ENCODE assay signal across 18 cellular contexts in the genomic region with DNA sequence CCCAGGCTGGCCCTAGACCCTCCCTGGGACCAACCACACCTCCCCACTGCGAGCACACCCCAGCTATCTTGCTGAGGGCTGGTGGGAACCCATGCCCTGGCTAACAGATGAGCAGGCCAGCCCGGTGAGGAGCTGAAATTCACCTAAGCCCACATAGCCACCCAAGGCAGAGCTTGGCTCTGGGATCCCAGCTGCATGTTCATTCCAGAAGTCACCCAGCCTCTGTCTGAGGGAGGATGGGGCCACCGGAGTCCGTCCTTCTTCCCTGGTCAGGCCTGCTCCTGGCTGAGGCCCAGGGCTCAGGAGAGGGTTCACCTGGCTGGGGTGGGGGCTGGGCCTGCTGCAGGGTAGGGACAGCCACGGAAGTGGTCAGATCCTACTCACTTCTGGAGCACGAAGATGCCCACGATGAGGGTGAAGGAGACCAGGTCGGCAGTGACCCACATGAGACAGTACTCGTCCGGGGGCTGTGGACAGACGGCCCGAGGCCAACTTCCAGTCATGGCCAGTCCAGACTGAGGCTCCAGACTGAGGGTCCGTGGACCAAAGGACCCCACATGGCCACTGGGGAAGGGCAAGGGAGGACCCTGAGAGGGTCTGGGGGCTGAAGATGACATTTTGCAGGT. TPM values are rescaled to one million over a fixed set of nuclear protein-coding genes. Genes with fewer than 3 reads are reported as not detected.
DNase-seq lines count a peak whose midpoint lies in the region; ATAC-seq, FAIRE-seq and TF ChIP-seq lines count a peak whose summit lies in the region.
"Had no signal": no experiment of that assay in that cellular context is flagged by ENCODE, and none has a peak within 500 bp of the region (broad histone marks: within the 10 kb centered on the region; RNA-seq: fewer than 3 reads in every experiment).

No MANE protein-coding gene starts in this region.

- H3K79me2 ChIP-seq in GM23338 (replicated peaks; ENCODE audit: insufficient read depth) = no peaks in the 10 kb centered on the region

- H4K20me1 ChIP-seq in GM23338 (replicated peaks; ENCODE audit: insufficient read depth) = no peaks in the 10 kb centered on the region

- peaks cover 4% of the 10 kb centered on the region for H3K27me3 Mint-ChIP-seq in GM23338 (ENCODE audit: insufficient read depth, low read depth, poor library complexity)
- peaks cover 3 to 6% (median 4%) of the 10 kb centered on the region in 3 donors for H3K27me3 Mint-ChIP-seq in CD14-positive monocyte (ENCODE audit: low read depth in 3 of 3)
- H3K27me3 Mint-ChIP-seq: B cell had no signal

- H3K9me3 Mint-ChIP-seq in GM23338 (no peaks in the 10 kb centered on the region; the same call in 2 of the 3 replicates), CD14-positive monocyte (no peaks in the 10 kb centered on the region)
- H3K9me3 Mint-ChIP-seq: CD4-positive, alpha-beta T cell had no signal

- no peak overlapping the region for H3K4me2 ChIP-seq in GM23338

- H3K4me3 ChIP-seq in GM23338 (no peak overlapping the region), Panc1 (ENCODE audit: low read depth in 2 of 2, low read length in 2 of 2) (no peak overlapping the region), kidney (ENCODE audit: low read length in 2 of 2) (no peak overlapping the region)
- H3K4me3 ChIP-seq: HAP-1 had no signal

- H3K4me1 Mint-ChIP-seq in GM23338 = peaks cover 25% of the 10 kb centered on the region
- no peaks in the 10 kb centered on the region for H3K4me1 Mint-ChIP-seq in CD14-positive monocyte
- H3K4me1 Mint-ChIP-seq: B cell had no signal

- no peak overlapping the region for H3K27ac Mint-ChIP-seq in GM23338
- no peak overlapping the region for H3K27ac Mint-ChIP-seq in CD14-positive monocyte
- H3K27ac Mint-ChIP-seq: B cell; CD4-positive, alpha-beta T cell had no signal

- H3K9ac ChIP-seq in kidney (ENCODE audit: low read length in 2 of 2) = no peak overlapping the region

- peak overlapping the region; percentile 14; the same call in 1 of the 2 replicates for H2AFZ ChIP-seq in GM23338

- DNase-seq in GM23338 (ENCODE audit: low spot score) (no peak), Panc1 (ENCODE audit: low read depth, low spot score) (no peak), kidney (peak; percentile 63), posterior vena cava (ENCODE audit: low spot score) (peak; percentile 79), KG1 (lab: John Stamatoyannopoulos, UW) (no peak), NCI-H82 treated with DMSO at 0.1 percent for 48 hours (lab: John Stamatoyannopoulos, UW; ENCODE audit: unreplicated experiment) (no peak), CD14-positive monocyte (ENCODE audit: low spot score) (no peak)
- DNase-seq: C1 segment of cervical spinal cord; Caco-2; CD4-positive, alpha-beta T cell had no signal

- H3K9me2 ChIP-seq in GM23338 (ENCODE audit: insufficient read depth) = no peaks in the 10 kb centered on the region

- H3K27me3 ChIP-seq in GM23338 (ENCODE audit: insufficient read depth) = no peaks in the 10 kb centered on the region
- H3K27me3 ChIP-seq in Panc1 (ENCODE audit: control insufficient read depth, insufficient read depth, low read length) = no peaks in the 10 kb centered on the region; the same call in 1 of the 2 replicates

- no peaks in the 10 kb centered on the region for H3K9me3 ChIP-seq in Panc1 (ENCODE audit: control insufficient read depth, insufficient read depth, low read depth, low read length)
- H3K9me3 ChIP-seq in kidney (ENCODE audit: control insufficient read depth in 1 of 2, low read length in 2 of 2) = no peaks in the 10 kb centered on the region
- H3K9me3 ChIP-seq: Caco-2, HAP-1 had no signal

- H3F3A ChIP-seq in GM23338 (replicated peaks; ENCODE audit: low read depth) = no peaks in the 10 kb centered on the region

- H3K4me3 Mint-ChIP-seq in GM23338 = no peak overlapping the region
- H3K4me3 Mint-ChIP-seq in CD14-positive monocyte = no peak overlapping the region
- H3K4me3 Mint-ChIP-seq: B cell; CD4-positive, alpha-beta T cell had no signal

- H3K36me3 ChIP-seq in GM23338 (ENCODE audit: insufficient read depth) = no peaks in the 10 kb centered on the region
- no peaks in the 10 kb centered on the region for H3K36me3 ChIP-seq in Panc1 (ENCODE audit: control insufficient read depth, insufficient read depth, low read length)
- no peaks in the 10 kb centered on the region for H3K36me3 ChIP-seq in kidney (ENCODE audit: control insufficient read depth in 1 of 2, insufficient read depth in 2 of 2, low read length in 2 of 2)
- H3K36me3 ChIP-seq: HAP-1 had no signal

- no TSS peak for BruUV-seq in Panc1 (replicated peaks; lab: Mats Ljungman, UMichigan)

- FAIRE-seq in kidney (lab: Jason Lieb, UNC) = no peak
- FAIRE-seq: D721Med, G401.6, GM12891, HepG2 had no signal

- intact Hi-C loops in Panc1 (cut with micrococcal nuclease; ENCODE audit: unreplicated experiment) = no loop called here
- intact Hi-C loops in kidney (cut with DNase I) = no loop called here
- intact Hi-C loops in posterior vena cava (cut with DNase I) = no loop called here
- intact Hi-C loops in CD14-positive monocyte (cut with micrococcal nuclease) = no loop called here

- ATAC-seq in GM23338 (no peak), Panc1 (peak; percentile 32; the same call in 1 of the 2 replicates)
- ATAC-seq: HepG2 had no signal

- in situ Hi-C loops in Panc1 (cut with HindIII; ENCODE audit: low pct_unique_long_range_greater_than_20kb, low sequenced_read_pairs) = no loop called here

- CTCF ChIA-PET in Panc1 (lab: Charles Lee) = interaction anchor here (1.3 kb wide), 1 partner anchor 9 kb away, joined by 5 read pairs; no protein-coding TSS in a partner anchor

- TF ChIP-seq CTCF in GM23338 (conservative IDR thresholded peaks at IDR 0.05; ENCODE audit: low read depth in 2 of 2) = no peak
- TF ChIP-seq CTCF in Panc1 (IDR thresholded peaks at IDR 0.05) = no peak
- no peak for TF ChIP-seq CTCF in kidney (IDR thresholded peaks at IDR 0.05; ENCODE audit: borderline replicate concordance, extremely low read depth, insufficient read depth)
- no peak for TF ChIP-seq CTCF in CD14-positive monocyte (IDR thresholded peaks at IDR 0.05)

- 0 out of 2 replicates have a peak, but pooled peaks cover 3% of the 10 kb centered on the region for H3K4me1 ChIP-seq in GM23338 (ENCODE audit: insufficient read depth)
- H3K4me1 ChIP-seq in Panc1 (ENCODE audit: control insufficient read depth, insufficient read depth, low read length) = no peaks in the 10 kb centered on the region
- no peaks in the 10 kb centered on the region for H3K4me1 ChIP-seq in kidney (ENCODE audit: control insufficient read depth in 1 of 2, insufficient read depth in 1 of 2, low read depth in 1 of 2, low read length in 2 of 2)
- H3K4me1 ChIP-seq: Caco-2, HAP-1 had no signal

- H3K36me3 Mint-ChIP-seq in GM23338 (ENCODE audit: low read depth) (no peaks in the 10 kb centered on the region), CD14-positive monocyte (peaks cover 31 to 36% of the 10 kb centered on the region in 2 donors)

- H3K27ac ChIP-seq in GM23338 (ENCODE audit: low read depth) (no peak overlapping the region), Panc1 (ENCODE audit: low read length) (no peak overlapping the region), kidney (ENCODE audit: low read depth in 2 of 2, low read length in 2 of 2) (no peak overlapping the region)

- POLR2A ChIA-PET in Panc1 (lab: Charles Lee) = no interaction called here

TF ChIP-seq in GM23338, 12 proteins besides CTCF, POLR2A, EP300 and RAD21 (continues in another document):
- TF ChIP-seq NANOG (IDR thresholded peaks at IDR 0.05; ENCODE audit: borderline replicate concordance) (no peak), CREB1 (CRISPR knock-in tag; IDR thresholded peaks at IDR 0.05; ENCODE audit: low read depth) (no peak), ZNF331 (CRISPR knock-in tag; IDR thresholded peaks at IDR 0.05; ENCODE audit: low read depth) (no peak), ZNF114 (CRISPR knock-in tag; IDR thresholded peaks at IDR 0.05) (no peak), POLR2AphosphoS5 (IDR thresholded peaks at IDR 0.05; ENCODE audit: low read depth) (no peak), STAT1 (IDR thresholded peaks at IDR 0.05; ENCODE audit: unreplicated experiment) (no peak), JUNB (IDR thresholded peaks at IDR 0.05; ENCODE audit: unreplicated experiment) (no peak), EZH2 (IDR thresholded peaks at IDR 0.05; ENCODE audit: low read depth, unreplicated experiment) (no peak)
- TF ChIP-seq, protein P1, sequence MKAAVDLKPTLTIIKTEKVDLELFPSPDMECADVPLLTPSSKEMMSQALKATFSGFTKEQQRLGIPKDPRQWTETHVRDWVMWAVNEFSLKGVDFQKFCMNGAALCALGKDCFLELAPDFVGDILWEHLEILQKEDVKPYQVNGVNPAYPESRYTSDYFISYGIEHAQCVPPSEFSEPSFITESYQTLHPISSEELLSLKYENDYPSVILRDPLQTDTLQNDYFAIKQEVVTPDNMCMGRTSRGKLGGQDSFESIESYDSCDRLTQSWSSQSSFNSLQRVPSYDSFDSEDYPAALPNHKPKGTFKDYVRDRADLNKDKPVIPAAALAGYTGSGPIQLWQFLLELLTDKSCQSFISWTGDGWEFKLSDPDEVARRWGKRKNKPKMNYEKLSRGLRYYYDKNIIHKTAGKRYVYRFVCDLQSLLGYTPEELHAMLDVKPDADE (IDR thresholded peaks at IDR 0.05) = no peak

RNA-seq across cellular contexts. Expression of a gene that starts 6.6 kb away (rescaled TPM):
- total RNA-seq in GM23338 (2014; rRNA removed; shearing (Covaris generic)) = 0.28 and 1.1 TPM in 2 replicates
- polyA plus RNA-seq in GM23338 (2016; fragmentation: Nextera tagmentation; extraction: Ambion mirVana) = 0.10 TPM in 1 of 2 replicates, not detected in the other
- total RNA-seq in Panc1 (2021; ENCODE audit: unreplicated experiment) = 10.9 TPM
- polyA plus RNA-seq in Panc1 (2012; ENCODE audit: insufficient read length) = 18.9 TPM
- 1.8 TPM for total RNA-seq in kidney
- polyA plus RNA-seq in kidney (ENCODE audit: insufficient read depth, low read depth, low replicate concordance) = 0.26 TPM
- under 1 TPM; 0.67 to 0.79 TPM for total RNA-seq in posterior vena cava
- polyA plus RNA-seq in CD14-positive monocyte = under 1 TPM in 1 of 2 donors, not detected in 1; 0.33 TPM
- total RNA-seq: A172, H4, HepG2 had no signal
- polyA plus RNA-seq: HepG2 had no signal

RNA-seq across cellular contexts. Expression of a gene that starts 40.3 kb away (rescaled TPM):
- 1,200 and 1,745 TPM in 2 replicates for total RNA-seq in GM23338 (2014; rRNA removed; shearing (Covaris generic))
- polyA plus RNA-seq in GM23338 (2016; fragmentation: Nextera tagmentation; extraction: Ambion mirVana) (2,793 and 2,848 TPM in 2 replicates), kidney (ENCODE audit: insufficient read depth, low read depth, low replicate concordance) (1,510 TPM), CD14-positive monocyte (1,000 to 10,000 TPM; 1,448 to 1,563 TPM)
- total RNA-seq in Panc1 (2021; ENCODE audit: unreplicated experiment) (2,945 TPM), kidney (1,724 TPM), posterior vena cava (1,000 to 10,000 TPM; 1,304 to 1,399 TPM)
- polyA plus RNA-seq in Panc1 (2012; ENCODE audit: insufficient read length) = 2,908 TPM

Comparison
In these comparisons a context has a peak if more than half of its experiments do, and no peak if none do; other contexts are left out.
1. DNase-seq: peak in kidney (single experiment) and posterior vena cava (single experiment); none in GM23338 (single experiment), Panc1 (single experiment), KG1 (single experiment), NCI-H82 treated with DMSO at 0.1 percent for 48 hours (single experiment) and CD14-positive monocyte (single experiment).